In genomic region chr6:90461367-90461766, GRCh38 we compare ENCODE assay signal across 12 cellular contexts.
"Had no signal": no experiment of that assay in that cellular context is flagged by ENCODE, and none has a peak within 500 bp of the region (broad histone marks: within the 10 kb centered on the region; RNA-seq: fewer than 3 reads in every experiment).

No MANE protein-coding gene starts in this region.

- DNase-seq: activated CD4-positive, CD25-positive, alpha-beta regulatory T cell treated with anti-CD3 and anti-CD28 coated beads, Interleukin-2, amount 50 U/mL, for 72 hours; activated effector memory CD4-positive, alpha-beta T cell treated with Interleukin-2 at 50 U/mL for 16 hours; esophagus squamous epithelium; foreskin fibroblast; glutamatergic neuron; immature natural killer cell; occipital lobe; SHP77 treated with DMSO at 0.1 percent for 48 hours; stimulated activated CD4-positive, alpha-beta T cell treated with anti-CD3 and anti-CD28 coated beads, Interleukin-4, amount 100 ng/mL, for 1 hour; stimulated activated CD8-positive, alpha-beta memory T cell treated with anti-CD3 and anti-CD28 coated beads, Interleukin-4, amount 100 ng/mL, for 48 hours; stomach had no signal

- ATAC-seq: natural killer cell treated with Interleukin-12 subunit alpha and Interleukin-12 subunit beta and Interleukin-15 and Interleukin-18, amount 100 ng/mL, for 72 hours had no signal

- H3K36me3 Mint-ChIP-seq: immature natural killer cell; natural killer cell treated with Interleukin-12 subunit alpha and Interleukin-12 subunit beta and Interleukin-15 and Interleukin-18, amount 100 ng/mL, for 72 hours had no signal

- H3K4me3 Mint-ChIP-seq: immature natural killer cell had no signal

- H3K27ac Mint-ChIP-seq: immature natural killer cell had no signal

- H3K9me3 Mint-ChIP-seq: immature natural killer cell; natural killer cell treated with Interleukin-12 subunit alpha and Interleukin-12 subunit beta and Interleukin-15 and Interleukin-18, amount 100 ng/mL, for 72 hours had no signal
